1 cellular context compared by ENCODE assay signal in the genomic region with DNA sequence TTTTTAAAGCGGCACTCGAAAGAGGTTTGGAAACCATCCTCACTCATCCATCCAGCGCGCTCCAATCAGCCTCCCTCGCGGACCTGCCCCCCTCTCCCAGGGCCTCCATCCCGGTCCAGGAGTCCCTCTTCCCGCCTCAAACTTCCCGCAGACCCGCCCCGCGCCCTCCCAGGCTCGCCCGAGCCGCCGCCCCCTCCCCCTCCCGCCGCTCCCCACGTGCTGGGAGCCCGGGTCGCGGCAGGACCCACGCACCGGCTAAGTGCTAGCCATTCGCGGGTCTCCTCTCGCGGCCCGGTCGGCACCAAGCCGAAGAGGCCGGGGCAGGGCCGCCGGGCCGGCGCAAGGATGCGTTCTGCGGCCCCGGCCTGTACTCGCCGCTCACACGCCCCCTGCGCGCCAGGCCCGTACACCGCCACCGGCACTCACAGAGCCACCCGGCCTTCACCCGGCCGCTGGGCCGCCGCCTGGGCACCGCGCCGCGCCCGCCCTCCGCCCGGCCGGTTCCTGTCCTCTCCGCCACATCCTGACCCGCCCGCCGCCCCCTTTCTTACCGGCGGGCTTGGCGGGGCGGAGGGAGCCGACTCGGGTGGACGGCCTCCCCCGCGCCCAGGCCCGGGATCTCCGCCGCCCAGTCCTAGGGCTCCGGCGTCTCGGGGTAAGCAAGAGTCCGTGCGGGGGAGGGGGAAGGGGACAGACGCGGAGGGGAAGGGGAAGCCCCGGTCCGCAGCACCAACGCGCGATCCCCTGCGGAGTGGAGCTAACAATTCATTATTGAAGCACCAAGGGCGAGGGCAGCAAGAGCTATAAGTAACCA.
A peak's percentile ranks its signal among the peaks of the same experiment; 100 is the strongest.
TF ChIP-seq lines count a peak whose summit lies in the region.

No MANE protein-coding gene starts in this region.

TF ChIP-seq in K562, 482 proteins besides CTCF, POLR2A, EP300 and RAD21 (continued from another document and continues in another):
- TF ChIP-seq, protein P1, sequence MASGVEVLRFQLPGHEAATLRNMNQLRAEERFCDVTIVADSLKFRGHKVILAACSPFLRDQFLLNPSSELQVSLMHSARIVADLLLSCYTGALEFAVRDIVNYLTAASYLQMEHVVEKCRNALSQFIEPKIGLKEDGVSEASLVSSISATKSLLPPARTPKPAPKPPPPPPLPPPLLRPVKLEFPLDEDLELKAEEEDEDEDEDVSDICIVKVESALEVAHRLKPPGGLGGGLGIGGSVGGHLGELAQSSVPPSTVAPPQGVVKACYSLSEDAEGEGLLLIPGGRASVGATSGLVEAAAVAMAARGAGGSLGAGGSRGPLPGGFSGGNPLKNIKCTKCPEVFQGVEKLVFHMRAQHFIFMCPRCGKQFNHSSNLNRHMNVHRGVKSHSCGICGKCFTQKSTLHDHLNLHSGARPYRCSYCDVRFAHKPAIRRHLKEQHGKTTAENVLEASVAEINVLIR (CRISPR knock-in tag; IDR thresholded peaks at IDR 0.05): no peak
- TF ChIP-seq ZKSCAN1 (IDR thresholded peaks at IDR 0.05; ENCODE audit: low read depth, low read length) (no peak), RB1 (IDR thresholded peaks at IDR 0.05; ENCODE audit: low read depth) (peak; percentile 34; the same call in 1 of the 2 replicates), LEF1 (IDR thresholded peaks at IDR 0.05) (no peak), GABPA (tag; conservative IDR thresholded peaks at IDR 0.05; ENCODE audit: low read depth) (no peak), JUNB (CRISPR knock-in tag; conservative IDR thresholded peaks at IDR 0.05) (no peak), NR2F6 (CRISPR knock-in tag; IDR thresholded peaks at IDR 0.05) (no peak), ZNF224 (CRISPR knock-in tag; IDR thresholded peaks at IDR 0.05) (no peak), CUX1 (CRISPR knock-in tag; IDR thresholded peaks at IDR 0.05) (no peak), MBD2 (IDR thresholded peaks at IDR 0.05; ENCODE audit: borderline replicate concordance, low read depth) (no peak), ZNF174 (CRISPR knock-in tag; IDR thresholded peaks at IDR 0.05) (no peak), BMI1 (IDR thresholded peaks at IDR 0.05; ENCODE audit: low read length) (no peak), HCFC1 (IDR thresholded peaks at IDR 0.05; ENCODE audit: low read depth, low read length) (no peak), ARID3B (CRISPR knock-in tag; IDR thresholded peaks at IDR 0.05; ENCODE audit: borderline replicate concordance) (no peak), ETS1 (conservative IDR thresholded peaks at IDR 0.05; ENCODE audit: control insufficient read depth, low read depth, low read length) (peak; percentile 27; the same call in 1 of the 2 replicates), ZNF695 (CRISPR knock-in tag; IDR thresholded peaks at IDR 0.05) (no peak), ZNF124 (CRISPR knock-in tag; IDR thresholded peaks at IDR 0.05) (no peak), RAD51 (IDR thresholded peaks at IDR 0.05; ENCODE audit: borderline replicate concordance, low read depth) (no peak), EZH2 (IDR thresholded peaks at IDR 0.05; ENCODE audit: borderline replicate concordance, low read depth, low read length) (no peak), ZNF24 (IDR thresholded peaks at IDR 0.05) (no peak), MCM7 (IDR thresholded peaks at IDR 0.05) (no peak), NR2C2 (CRISPR knock-in tag; IDR thresholded peaks at IDR 0.05) (no peak; the same call in 1 of the 2 replicates), NR2C2 (tag; IDR thresholded peaks at IDR 0.05) (no peak), ZNF512 (tag; IDR thresholded peaks at IDR 0.05) (no peak; the same call in 1 of the 2 replicates), ZBTB17 (CRISPR knock-in tag; IDR thresholded peaks at IDR 0.05) (no peak), PPARD (CRISPR knock-in tag; IDR thresholded peaks at IDR 0.05) (no peak), HDAC6 (IDR thresholded peaks at IDR 0.05; ENCODE audit: low read depth, low read length) (no peak), SRSF1 (IDR thresholded peaks at IDR 0.05; ENCODE audit: low read depth, low read length) (0 out of 2 replicates have a peak, but pooled peaks have one; percentile 3), MNT (conservative IDR thresholded peaks at IDR 0.05) (peak; percentile 72 to 84), TAF7 (tag; IDR thresholded peaks at IDR 0.05) (0 out of 2 replicates have a peak, but pooled peaks have one; percentile 44), LCOR (CRISPR knock-in tag; IDR thresholded peaks at IDR 0.05) (no peak), ZNF3 (CRISPR knock-in tag; IDR thresholded peaks at IDR 0.05) (no peak), SREBF1 (IDR thresholded peaks at IDR 0.05; ENCODE audit: borderline replicate concordance, low read depth, low read length) (no peak), MYC (IDR thresholded peaks at IDR 0.05; ENCODE audit: low read depth, low read length) (peak; percentile 82), MYC (CRISPR knock-in tag; IDR thresholded peaks at IDR 0.05; ENCODE audit: borderline replicate concordance, low read depth) (no peak), NEUROD1 (IDR thresholded peaks at IDR 0.05; ENCODE audit: borderline replicate concordance, low read depth, low read length, partially characterized antibody) (no peak)
- TF ChIP-seq, protein P2, sequence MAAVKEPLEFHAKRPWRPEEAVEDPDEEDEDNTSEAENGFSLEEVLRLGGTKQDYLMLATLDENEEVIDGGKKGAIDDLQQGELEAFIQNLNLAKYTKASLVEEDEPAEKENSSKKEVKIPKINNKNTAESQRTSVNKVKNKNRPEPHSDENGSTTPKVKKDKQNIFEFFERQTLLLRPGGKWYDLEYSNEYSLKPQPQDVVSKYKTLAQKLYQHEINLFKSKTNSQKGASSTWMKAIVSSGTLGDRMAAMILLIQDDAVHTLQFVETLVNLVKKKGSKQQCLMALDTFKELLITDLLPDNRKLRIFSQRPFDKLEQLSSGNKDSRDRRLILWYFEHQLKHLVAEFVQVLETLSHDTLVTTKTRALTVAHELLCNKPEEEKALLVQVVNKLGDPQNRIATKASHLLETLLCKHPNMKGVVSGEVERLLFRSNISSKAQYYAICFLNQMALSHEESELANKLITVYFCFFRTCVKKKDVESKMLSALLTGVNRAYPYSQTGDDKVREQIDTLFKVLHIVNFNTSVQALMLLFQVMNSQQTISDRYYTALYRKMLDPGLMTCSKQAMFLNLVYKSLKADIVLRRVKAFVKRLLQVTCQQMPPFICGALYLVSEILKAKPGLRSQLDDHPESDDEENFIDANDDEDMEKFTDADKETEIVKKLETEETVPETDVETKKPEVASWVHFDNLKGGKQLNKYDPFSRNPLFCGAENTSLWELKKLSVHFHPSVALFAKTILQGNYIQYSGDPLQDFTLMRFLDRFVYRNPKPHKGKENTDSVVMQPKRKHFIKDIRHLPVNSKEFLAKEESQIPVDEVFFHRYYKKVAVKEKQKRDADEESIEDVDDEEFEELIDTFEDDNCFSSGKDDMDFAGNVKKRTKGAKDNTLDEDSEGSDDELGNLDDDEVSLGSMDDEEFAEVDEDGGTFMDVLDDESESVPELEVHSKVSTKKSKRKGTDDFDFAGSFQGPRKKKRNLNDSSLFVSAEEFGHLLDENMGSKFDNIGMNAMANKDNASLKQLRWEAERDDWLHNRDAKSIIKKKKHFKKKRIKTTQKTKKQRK (IDR thresholded peaks at IDR 0.05; ENCODE audit: borderline replicate concordance, low read depth, low read length): no peak
- TF ChIP-seq, protein P3, sequence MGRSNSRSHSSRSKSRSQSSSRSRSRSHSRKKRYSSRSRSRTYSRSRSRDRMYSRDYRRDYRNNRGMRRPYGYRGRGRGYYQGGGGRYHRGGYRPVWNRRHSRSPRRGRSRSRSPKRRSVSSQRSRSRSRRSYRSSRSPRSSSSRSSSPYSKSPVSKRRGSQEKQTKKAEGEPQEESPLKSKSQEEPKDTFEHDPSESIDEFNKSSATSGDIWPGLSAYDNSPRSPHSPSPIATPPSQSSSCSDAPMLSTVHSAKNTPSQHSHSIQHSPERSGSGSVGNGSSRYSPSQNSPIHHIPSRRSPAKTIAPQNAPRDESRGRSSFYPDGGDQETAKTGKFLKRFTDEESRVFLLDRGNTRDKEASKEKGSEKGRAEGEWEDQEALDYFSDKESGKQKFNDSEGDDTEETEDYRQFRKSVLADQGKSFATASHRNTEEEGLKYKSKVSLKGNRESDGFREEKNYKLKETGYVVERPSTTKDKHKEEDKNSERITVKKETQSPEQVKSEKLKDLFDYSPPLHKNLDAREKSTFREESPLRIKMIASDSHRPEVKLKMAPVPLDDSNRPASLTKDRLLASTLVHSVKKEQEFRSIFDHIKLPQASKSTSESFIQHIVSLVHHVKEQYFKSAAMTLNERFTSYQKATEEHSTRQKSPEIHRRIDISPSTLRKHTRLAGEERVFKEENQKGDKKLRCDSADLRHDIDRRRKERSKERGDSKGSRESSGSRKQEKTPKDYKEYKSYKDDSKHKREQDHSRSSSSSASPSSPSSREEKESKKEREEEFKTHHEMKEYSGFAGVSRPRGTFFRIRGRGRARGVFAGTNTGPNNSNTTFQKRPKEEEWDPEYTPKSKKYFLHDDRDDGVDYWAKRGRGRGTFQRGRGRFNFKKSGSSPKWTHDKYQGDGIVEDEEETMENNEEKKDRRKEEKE (IDR thresholded peaks at IDR 0.05; ENCODE audit: borderline replicate concordance in 1 of 2, control insufficient read depth in 1 of 2, low read depth in 2 of 2, low read length in 1 of 2): no peak
